Comparison of ENCODE assay signal across 1 cellular context in genomic region chr2:191421950-191422349, GRCh38.
TF ChIP-seq lines count a peak whose summit lies in the region.

No MANE protein-coding gene starts in this region.

TF ChIP-seq in GM12878, 131 proteins besides CTCF, POLR2A, EP300 and RAD21 (continued from another document):
- TF ChIP-seq, protein P1, sequence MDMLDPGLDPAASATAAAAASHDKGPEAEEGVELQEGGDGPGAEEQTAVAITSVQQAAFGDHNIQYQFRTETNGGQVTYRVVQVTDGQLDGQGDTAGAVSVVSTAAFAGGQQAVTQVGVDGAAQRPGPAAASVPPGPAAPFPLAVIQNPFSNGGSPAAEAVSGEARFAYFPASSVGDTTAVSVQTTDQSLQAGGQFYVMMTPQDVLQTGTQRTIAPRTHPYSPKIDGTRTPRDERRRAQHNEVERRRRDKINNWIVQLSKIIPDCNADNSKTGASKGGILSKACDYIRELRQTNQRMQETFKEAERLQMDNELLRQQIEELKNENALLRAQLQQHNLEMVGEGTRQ (IDR thresholded peaks at IDR 0.05; ENCODE audit: borderline replicate concordance, low read depth, low read length) = no peak
- TF ChIP-seq MTA2 (IDR thresholded peaks at IDR 0.05; ENCODE audit: low read depth) (no peak), POU2F2 (IDR thresholded peaks at IDR 0.05; ENCODE audit: borderline replicate concordance, low read depth, low read length) (no peak), ZBTB40 (IDR thresholded peaks at IDR 0.05; ENCODE audit: borderline replicate concordance) (no peak), MEF2B (IDR thresholded peaks at IDR 0.05; ENCODE audit: partially characterized antibody, poor library complexity, severe bottlenecking) (no peak), TCF12 (IDR thresholded peaks at IDR 0.05; ENCODE audit: low read depth, low read length) (no peak), JUNB (IDR thresholded peaks at IDR 0.05) (no peak), NR2C1 (IDR thresholded peaks at IDR 0.05) (no peak)
- TF ChIP-seq, protein P2, sequence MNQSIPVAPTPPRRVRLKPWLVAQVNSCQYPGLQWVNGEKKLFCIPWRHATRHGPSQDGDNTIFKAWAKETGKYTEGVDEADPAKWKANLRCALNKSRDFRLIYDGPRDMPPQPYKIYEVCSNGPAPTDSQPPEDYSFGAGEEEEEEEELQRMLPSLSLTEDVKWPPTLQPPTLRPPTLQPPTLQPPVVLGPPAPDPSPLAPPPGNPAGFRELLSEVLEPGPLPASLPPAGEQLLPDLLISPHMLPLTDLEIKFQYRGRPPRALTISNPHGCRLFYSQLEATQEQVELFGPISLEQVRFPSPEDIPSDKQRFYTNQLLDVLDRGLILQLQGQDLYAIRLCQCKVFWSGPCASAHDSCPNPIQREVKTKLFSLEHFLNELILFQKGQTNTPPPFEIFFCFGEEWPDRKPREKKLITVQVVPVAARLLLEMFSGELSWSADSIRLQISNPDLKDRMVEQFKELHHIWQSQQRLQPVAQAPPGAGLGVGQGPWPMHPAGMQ (IDR thresholded peaks at IDR 0.05; ENCODE audit: borderline replicate concordance) = no peak
- TF ChIP-seq, protein P3, sequence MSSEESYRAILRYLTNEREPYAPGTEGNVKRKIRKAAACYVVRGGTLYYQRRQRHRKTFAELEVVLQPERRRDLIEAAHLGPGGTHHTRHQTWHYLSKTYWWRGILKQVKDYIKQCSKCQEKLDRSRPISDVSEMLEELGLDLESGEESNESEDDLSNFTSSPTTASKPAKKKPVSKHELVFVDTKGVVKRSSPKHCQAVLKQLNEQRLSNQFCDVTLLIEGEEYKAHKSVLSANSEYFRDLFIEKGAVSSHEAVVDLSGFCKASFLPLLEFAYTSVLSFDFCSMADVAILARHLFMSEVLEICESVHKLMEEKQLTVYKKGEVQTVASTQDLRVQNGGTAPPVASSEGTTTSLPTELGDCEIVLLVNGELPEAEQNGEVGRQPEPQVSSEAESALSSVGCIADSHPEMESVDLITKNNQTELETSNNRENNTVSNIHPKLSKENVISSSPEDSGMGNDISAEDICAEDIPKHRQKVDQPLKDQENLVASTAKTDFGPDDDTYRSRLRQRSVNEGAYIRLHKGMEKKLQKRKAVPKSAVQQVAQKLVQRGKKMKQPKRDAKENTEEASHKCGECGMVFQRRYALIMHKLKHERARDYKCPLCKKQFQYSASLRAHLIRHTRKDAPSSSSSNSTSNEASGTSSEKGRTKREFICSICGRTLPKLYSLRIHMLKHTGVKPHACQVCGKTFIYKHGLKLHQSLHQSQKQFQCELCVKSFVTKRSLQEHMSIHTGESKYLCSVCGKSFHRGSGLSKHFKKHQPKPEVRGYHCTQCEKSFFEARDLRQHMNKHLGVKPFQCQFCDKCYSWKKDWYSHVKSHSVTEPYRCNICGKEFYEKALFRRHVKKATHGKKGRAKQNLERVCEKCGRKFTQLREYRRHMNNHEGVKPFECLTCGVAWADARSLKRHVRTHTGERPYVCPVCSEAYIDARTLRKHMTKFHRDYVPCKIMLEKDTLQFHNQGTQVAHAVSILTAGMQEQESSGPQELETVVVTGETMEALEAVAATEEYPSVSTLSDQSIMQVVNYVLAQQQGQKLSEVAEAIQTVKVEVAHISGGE (CRISPR knock-in tag; IDR thresholded peaks at IDR 0.05) = no peak
- TF ChIP-seq, protein P4, sequence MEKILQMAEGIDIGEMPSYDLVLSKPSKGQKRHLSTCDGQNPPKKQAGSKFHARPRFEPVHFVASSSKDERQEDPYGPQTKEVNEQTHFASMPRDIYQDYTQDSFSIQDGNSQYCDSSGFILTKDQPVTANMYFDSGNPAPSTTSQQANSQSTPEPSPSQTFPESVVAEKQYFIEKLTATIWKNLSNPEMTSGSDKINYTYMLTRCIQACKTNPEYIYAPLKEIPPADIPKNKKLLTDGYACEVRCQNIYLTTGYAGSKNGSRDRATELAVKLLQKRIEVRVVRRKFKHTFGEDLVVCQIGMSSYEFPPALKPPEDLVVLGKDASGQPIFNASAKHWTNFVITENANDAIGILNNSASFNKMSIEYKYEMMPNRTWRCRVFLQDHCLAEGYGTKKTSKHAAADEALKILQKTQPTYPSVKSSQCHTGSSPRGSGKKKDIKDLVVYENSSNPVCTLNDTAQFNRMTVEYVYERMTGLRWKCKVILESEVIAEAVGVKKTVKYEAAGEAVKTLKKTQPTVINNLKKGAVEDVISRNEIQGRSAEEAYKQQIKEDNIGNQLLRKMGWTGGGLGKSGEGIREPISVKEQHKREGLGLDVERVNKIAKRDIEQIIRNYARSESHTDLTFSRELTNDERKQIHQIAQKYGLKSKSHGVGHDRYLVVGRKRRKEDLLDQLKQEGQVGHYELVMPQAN (conservative IDR thresholded peaks at IDR 0.05) = no peak
